ENCODE assay signal across 1 cellular context in the genomic region with DNA sequence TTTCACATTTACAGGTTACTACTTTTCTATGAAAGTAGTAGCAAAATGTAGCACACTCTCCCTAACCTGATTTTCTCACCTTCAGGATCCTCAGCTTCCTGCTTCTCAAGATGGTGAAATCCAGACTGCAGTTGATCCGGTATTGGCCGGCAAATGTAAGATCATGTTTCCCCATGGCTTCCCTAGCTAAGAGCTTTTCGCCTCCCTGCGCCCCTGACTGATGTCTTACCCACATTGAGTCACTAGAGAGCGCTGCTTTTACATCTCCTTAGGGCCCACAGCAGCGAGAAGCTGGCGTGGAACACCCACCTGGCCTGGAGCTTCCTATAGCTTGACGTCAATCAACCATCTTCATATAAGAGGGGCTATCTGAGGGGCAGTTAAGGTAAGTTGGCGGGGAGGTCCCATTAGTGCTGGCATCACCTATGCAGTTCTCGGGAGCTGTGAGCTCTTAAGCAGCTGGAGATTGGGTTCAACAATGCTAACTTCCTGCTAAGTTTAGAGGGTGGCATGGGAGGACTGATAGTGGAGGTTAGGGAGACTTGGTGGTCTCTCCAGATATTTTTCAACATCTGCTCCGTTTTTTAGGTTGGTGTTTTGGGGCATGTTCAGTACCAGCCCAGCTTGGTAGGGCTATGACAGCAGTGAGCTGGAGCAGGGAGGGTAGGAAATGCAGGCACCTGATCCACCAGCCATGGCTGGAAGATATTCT.
TF ChIP-seq lines count a peak whose summit lies in the region.

No MANE protein-coding gene starts in this region.

TF ChIP-seq in GM23338, 12 proteins besides CTCF, POLR2A, EP300 and RAD21 (continued from another document):
- TF ChIP-seq, protein P1, sequence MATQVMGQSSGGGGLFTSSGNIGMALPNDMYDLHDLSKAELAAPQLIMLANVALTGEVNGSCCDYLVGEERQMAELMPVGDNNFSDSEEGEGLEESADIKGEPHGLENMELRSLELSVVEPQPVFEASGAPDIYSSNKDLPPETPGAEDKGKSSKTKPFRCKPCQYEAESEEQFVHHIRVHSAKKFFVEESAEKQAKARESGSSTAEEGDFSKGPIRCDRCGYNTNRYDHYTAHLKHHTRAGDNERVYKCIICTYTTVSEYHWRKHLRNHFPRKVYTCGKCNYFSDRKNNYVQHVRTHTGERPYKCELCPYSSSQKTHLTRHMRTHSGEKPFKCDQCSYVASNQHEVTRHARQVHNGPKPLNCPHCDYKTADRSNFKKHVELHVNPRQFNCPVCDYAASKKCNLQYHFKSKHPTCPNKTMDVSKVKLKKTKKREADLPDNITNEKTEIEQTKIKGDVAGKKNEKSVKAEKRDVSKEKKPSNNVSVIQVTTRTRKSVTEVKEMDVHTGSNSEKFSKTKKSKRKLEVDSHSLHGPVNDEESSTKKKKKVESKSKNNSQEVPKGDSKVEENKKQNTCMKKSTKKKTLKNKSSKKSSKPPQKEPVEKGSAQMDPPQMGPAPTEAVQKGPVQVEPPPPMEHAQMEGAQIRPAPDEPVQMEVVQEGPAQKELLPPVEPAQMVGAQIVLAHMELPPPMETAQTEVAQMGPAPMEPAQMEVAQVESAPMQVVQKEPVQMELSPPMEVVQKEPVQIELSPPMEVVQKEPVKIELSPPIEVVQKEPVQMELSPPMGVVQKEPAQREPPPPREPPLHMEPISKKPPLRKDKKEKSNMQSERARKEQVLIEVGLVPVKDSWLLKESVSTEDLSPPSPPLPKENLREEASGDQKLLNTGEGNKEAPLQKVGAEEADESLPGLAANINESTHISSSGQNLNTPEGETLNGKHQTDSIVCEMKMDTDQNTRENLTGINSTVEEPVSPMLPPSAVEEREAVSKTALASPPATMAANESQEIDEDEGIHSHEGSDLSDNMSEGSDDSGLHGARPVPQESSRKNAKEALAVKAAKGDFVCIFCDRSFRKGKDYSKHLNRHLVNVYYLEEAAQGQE (IDR thresholded peaks at IDR 0.05; ENCODE audit: unreplicated experiment): no peak
- TF ChIP-seq POLR2AphosphoS5 (IDR thresholded peaks at IDR 0.05; ENCODE audit: low read depth) (no peak), NANOG (IDR thresholded peaks at IDR 0.05; ENCODE audit: borderline replicate concordance) (no peak), EZH2phosphoT487 (IDR thresholded peaks at IDR 0.05; ENCODE audit: unreplicated experiment) (no peak), JUNB (IDR thresholded peaks at IDR 0.05; ENCODE audit: unreplicated experiment) (no peak), ZNF114 (CRISPR knock-in tag; IDR thresholded peaks at IDR 0.05) (no peak), ZNF331 (CRISPR knock-in tag; IDR thresholded peaks at IDR 0.05; ENCODE audit: low read depth) (no peak), CREB1 (CRISPR knock-in tag; IDR thresholded peaks at IDR 0.05; ENCODE audit: low read depth) (no peak)
- TF ChIP-seq, protein P2, sequence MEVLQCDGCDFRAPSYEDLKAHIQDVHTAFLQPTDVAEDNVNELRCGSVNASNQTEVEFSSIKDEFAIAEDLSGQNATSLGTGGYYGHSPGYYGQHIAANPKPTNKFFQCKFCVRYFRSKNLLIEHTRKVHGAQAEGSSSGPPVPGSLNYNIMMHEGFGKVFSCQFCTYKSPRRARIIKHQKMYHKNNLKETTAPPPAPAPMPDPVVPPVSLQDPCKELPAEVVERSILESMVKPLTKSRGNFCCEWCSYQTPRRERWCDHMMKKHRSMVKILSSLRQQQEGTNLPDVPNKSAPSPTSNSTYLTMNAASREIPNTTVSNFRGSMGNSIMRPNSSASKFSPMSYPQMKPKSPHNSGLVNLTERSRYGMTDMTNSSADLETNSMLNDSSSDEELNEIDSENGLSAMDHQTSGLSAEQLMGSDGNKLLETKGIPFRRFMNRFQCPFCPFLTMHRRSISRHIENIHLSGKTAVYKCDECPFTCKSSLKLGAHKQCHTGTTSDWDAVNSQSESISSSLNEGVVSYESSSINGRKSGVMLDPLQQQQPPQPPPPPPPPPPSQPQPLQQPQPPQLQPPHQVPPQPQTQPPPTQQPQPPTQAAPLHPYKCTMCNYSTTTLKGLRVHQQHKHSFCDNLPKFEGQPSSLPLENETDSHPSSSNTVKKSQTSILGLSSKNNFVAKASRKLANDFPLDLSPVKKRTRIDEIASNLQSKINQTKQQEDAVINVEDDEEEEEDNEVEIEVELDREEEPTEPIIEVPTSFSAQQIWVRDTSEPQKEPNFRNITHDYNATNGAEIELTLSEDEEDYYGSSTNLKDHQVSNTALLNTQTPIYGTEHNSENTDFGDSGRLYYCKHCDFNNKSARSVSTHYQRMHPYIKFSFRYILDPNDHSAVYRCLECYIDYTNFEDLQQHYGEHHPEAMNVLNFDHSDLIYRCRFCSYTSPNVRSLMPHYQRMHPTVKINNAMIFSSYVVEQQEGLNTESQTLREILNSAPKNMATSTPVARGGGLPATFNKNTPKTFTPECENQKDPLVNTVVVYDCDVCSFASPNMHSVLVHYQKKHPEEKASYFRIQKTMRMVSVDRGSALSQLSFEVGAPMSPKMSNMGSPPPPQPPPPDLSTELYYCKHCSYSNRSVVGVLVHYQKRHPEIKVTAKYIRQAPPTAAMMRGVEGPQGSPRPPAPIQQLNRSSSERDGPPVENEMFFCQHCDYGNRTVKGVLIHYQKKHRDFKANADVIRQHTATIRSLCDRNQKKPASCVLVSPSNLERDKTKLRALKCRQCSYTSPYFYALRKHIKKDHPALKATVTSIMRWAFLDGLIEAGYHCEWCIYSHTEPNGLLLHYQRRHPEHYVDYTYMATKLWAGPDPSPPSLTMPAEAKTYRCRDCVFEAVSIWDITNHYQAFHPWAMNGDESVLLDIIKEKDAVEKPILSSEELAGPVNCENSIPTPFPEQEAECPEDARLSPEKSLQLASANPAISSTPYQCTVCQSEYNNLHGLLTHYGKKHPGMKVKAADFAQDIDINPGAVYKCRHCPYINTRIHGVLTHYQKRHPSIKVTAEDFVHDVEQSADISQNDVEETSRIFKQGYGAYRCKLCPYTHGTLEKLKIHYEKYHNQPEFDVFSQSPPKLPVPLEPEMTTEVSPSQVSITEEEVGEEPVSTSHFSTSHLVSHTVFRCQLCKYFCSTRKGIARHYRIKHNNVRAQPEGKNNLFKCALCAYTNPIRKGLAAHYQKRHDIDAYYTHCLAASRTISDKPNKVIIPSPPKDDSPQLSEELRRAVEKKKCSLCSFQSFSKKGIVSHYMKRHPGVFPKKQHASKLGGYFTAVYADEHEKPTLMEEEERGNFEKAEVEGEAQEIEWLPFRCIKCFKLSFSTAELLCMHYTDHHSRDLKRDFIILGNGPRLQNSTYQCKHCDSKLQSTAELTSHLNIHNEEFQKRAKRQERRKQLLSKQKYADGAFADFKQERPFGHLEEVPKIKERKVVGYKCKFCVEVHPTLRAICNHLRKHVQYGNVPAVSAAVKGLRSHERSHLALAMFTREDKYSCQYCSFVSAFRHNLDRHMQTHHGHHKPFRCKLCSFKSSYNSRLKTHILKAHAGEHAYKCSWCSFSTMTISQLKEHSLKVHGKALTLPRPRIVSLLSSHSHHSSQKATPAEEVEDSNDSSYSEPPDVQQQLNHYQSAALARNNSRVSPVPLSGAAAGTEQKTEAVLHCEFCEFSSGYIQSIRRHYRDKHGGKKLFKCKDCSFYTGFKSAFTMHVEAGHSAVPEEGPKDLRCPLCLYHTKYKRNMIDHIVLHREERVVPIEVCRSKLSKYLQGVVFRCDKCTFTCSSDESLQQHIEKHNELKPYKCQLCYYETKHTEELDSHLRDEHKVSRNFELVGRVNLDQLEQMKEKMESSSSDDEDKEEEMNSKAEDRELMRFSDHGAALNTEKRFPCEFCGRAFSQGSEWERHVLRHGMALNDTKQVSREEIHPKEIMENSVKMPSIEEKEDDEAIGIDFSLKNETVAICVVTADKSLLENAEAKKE (CRISPR knock-in tag; IDR thresholded peaks at IDR 0.05): no peak
